In genomic region chr10:48656241-48656921, GRCh38 we compare ENCODE assay signal across 8 cellular contexts. TPM values are rescaled to one million over a fixed set of nuclear protein-coding genes. Genes with fewer than 3 reads are reported as not detected.
DNase-seq lines count a peak whose midpoint lies in the region; ATAC-seq and TF ChIP-seq lines count a peak whose summit lies in the region.

No MANE protein-coding gene starts in this region.

- no peaks in the 10 kb centered on the region for H3K36me3 Mint-ChIP-seq in CD8-positive, alpha-beta T cell

- CTCF ChIA-PET in CD8-positive, alpha-beta T cell (lab: Charles Lee) = interaction anchor here (0.7 to 4.8 kb wide), 23 partner anchors 8 to 863 kb away, joined by 3 to 22 read pairs (median 4); no protein-coding TSS in a partner anchor

- H3K4me3 Mint-ChIP-seq in CD8-positive, alpha-beta T cell = peak overlapping the region; percentile 79

- H3K27ac Mint-ChIP-seq in CD8-positive, alpha-beta T cell = no peak overlapping the region

- peak; percentile 64 to 87 (median 78) for DNase-seq in CD8-positive, alpha-beta T cell
- peak; percentile 87 for DNase-seq in NOMO-1 treated with dmso at 0.1 percent for 144 hours (lab: John Stamatoyannopoulos, UW; ENCODE audit: unreplicated experiment)
- DNase-seq in activated CD8-positive, alpha-beta memory T cell treated with anti-CD3 and anti-CD28 coated beads, Interleukin-2, amount 50 U/mL, for 48 hours = peak; percentile 96
- peak; percentile 91 for DNase-seq in epithelial cell of esophagus (ENCODE audit: low read depth)
- peak; percentile 85 to 86 for DNase-seq in stimulated activated CD8-positive, alpha-beta memory T cell treated with anti-CD3 and anti-CD28 coated beads, Interleukin-15, amount 100 ng/mL, for 48 hours (ENCODE audit: low read depth in 2 of 2)

- peaks cover 30% of the 10 kb centered on the region for H3K27me3 Mint-ChIP-seq in CD8-positive, alpha-beta T cell (ENCODE audit: low read depth)

- POLR2A ChIA-PET in CD8-positive, alpha-beta T cell (lab: Charles Lee) = interaction anchor here (1.7 kb wide), 1 partner anchor 882 kb away, joined by 5 read pairs; the partner anchor contains the start of gene ERCC6

- H3K4me3 ChIP-seq in CD8-positive, alpha-beta T cell (ENCODE audit: low read depth, low read length) = peak overlapping the region; percentile 48
- H3K4me3 ChIP-seq in epithelial cell of esophagus (ENCODE audit: low read length) (peak overlapping the region; percentile 30), mononuclear cell (ENCODE audit: low read length) (peak overlapping the region; percentile 0)

- H3K9me3 ChIP-seq in CD8-positive, alpha-beta T cell (ENCODE audit: low read length) = no peaks in the 10 kb centered on the region
- H3K9me3 ChIP-seq in mononuclear cell (ENCODE audit: low read depth, low read length) = no peaks in the 10 kb centered on the region

- H3K27me3 ChIP-seq in CD8-positive, alpha-beta T cell (ENCODE audit: insufficient read depth, low read length) = no peaks in the 10 kb centered on the region
- H3K27me3 ChIP-seq in mononuclear cell (ENCODE audit: insufficient read depth, low read length) = peaks cover 3% of the 10 kb centered on the region

- H3K4me1 Mint-ChIP-seq in CD8-positive, alpha-beta T cell (ENCODE audit: low read depth) = peaks cover 6% of the 10 kb centered on the region

- no peaks in the 10 kb centered on the region for H3K36me3 ChIP-seq in CD8-positive, alpha-beta T cell (ENCODE audit: insufficient read depth, low read length)

- H3K4me1 ChIP-seq in CD8-positive, alpha-beta T cell (ENCODE audit: insufficient read depth, low read length) = peaks cover 12% of the 10 kb centered on the region
- H3K4me1 ChIP-seq in mononuclear cell (ENCODE audit: insufficient read depth, low read length) = peaks cover 33% of the 10 kb centered on the region

- intact Hi-C loops in CD8-positive, alpha-beta T cell (cut with DNase I, micrococcal nuclease) = loop anchor here (1.0 to 10.0 kb wide), 4 partner anchors 293 to 362 kb away; partner anchors contain the start of gene MAPK8 (in 1 of the 2)

- H3K9me3 Mint-ChIP-seq in CD8-positive, alpha-beta T cell = no peaks in the 10 kb centered on the region

- peak; percentile 81 for TF ChIP-seq CTCF in CD8-positive, alpha-beta T cell (IDR thresholded peaks at IDR 0.05)
- TF ChIP-seq CTCF in epithelial cell of esophagus (IDR thresholded peaks at IDR 0.05; ENCODE audit: insufficient read depth, low read depth, low read length, missing control alignments) = peak; percentile 53

- no peak overlapping the region for H3K27ac ChIP-seq in CD8-positive, alpha-beta T cell (ENCODE audit: low read depth, low read length)

- peak; percentile 92 for ATAC-seq in CD8-positive, alpha-beta T cell
- peak; percentile 88 for ATAC-seq in GM19397 (IDR thresholded peaks at IDR 0.05; ENCODE audit: unreplicated experiment)
- ATAC-seq in HG03521 (IDR thresholded peaks at IDR 0.05; ENCODE audit: unreplicated experiment) = peak; percentile 85

RNA-seq across cellular contexts. Expression of gene WDFY4, which starts 28.3 kb away (rescaled TPM):
- 1 to 10 TPM; 1.9 to 2.0 TPM for total RNA-seq in CD8-positive, alpha-beta T cell
- 28.9 TPM for total RNA-seq in mononuclear cell

RNA-seq across cellular contexts. Expression of gene ARHGAP22, which starts 51.5 kb away (rescaled TPM):
- total RNA-seq in CD8-positive, alpha-beta T cell = not detected
- 1.2 TPM for total RNA-seq in mononuclear cell

Comparison
In these comparisons a context has a peak if more than half of its experiments do, and no peak if none do; other contexts are left out.
1. RNA of gene WDFY4, which starts 28.3 kb away (total RNA-seq): 28.9 TPM in mononuclear cell (single experiment); 1.9 to 2.0 TPM in CD8-positive, alpha-beta T cell; every median in the first group is over 10 times any median in the second.
2. Peak in every context shown above with its lines, with median percentiles within 50 percentile points of each other: ATAC-seq, DNase-seq and H3K4me3 ChIP-seq.